In genomic region chr10:16770141-16770540, GRCh38 we compare ENCODE assay signal across 28 cellular contexts.
"Had no signal": no experiment of that assay in that cellular context is flagged by ENCODE, and none has a peak within 500 bp of the region (broad histone marks: within the 10 kb centered on the region; RNA-seq: fewer than 3 reads in every experiment).

No MANE protein-coding gene starts in this region.

- H3K27me3 Mint-ChIP-seq: activated CD4-positive, alpha-beta memory T cell treated with anti-CD3 and anti-CD28 coated beads for 36 hours; activated CD4-positive, alpha-beta T cell treated with anti-CD3 and anti-CD28 coated beads, Interleukin-2, amount 10 ng/mL, durations not matched to agents 7 days and 5 days; activated naive CD4-positive, alpha-beta T cell treated with anti-CD3 and anti-CD28 coated beads, Interleukin-2, amount 50 U/mL, for 24 hours; activated T-helper 17 cell treated with anti-CD3 and anti-CD28 coated beads, Interleukin-2, amount 50 U/mL, for 72 hours; brain had no signal

- H3K27ac ChIP-seq: adrenal gland, Peyer's patch, SJSA1 had no signal

- H3K9me3 ChIP-seq: adrenal gland, Peyer's patch, SJSA1, SK-N-SH had no signal

- H3K27ac Mint-ChIP-seq: activated CD4-positive, alpha-beta memory T cell treated with anti-CD3 and anti-CD28 coated beads for 36 hours; activated CD4-positive, alpha-beta T cell treated with anti-CD3 and anti-CD28 coated beads, Interleukin-2, amount 10 ng/mL, durations not matched to agents 7 days and 5 days; activated naive CD4-positive, alpha-beta T cell treated with anti-CD3 and anti-CD28 coated beads, Interleukin-2, amount 50 U/mL, for 24 hours; activated T-cell treated with anti-CD3 and anti-CD28 coated beads, Interleukin-2, amount 50 U/mL, for 72 hours; brain; T-helper 1 cell treated with Interleukin-12 subunit alpha and Interleukin-12 subunit beta and Interleukin-4 antibody, amounts not matched to agents 30 μg/mL and 1 μg/mL, for 36 hours; T-helper 2 cell treated with Interferon-gamma antibody and Interleukin-4, amounts not matched to agents 5 μg/mL and 100 μg/mL, for 36 hours had no signal

- H3K36me3 ChIP-seq: adrenal gland, Peyer's patch, SJSA1 had no signal

- H3K4me3 Mint-ChIP-seq: activated CD4-positive, alpha-beta memory T cell treated with anti-CD3 and anti-CD28 coated beads for 36 hours; activated CD4-positive, alpha-beta T cell treated with anti-CD3 and anti-CD28 coated beads, Interleukin-2, amount 10 ng/mL, durations not matched to agents 7 days and 5 days; activated naive CD4-positive, alpha-beta T cell treated with anti-CD3 and anti-CD28 coated beads, Interleukin-2, amount 50 U/mL, for 24 hours; activated T-cell treated with anti-CD3 and anti-CD28 coated beads, Interleukin-2, amount 50 U/mL, for 72 hours; activated T-helper 17 cell treated with anti-CD3 and anti-CD28 coated beads, Interleukin-2, amount 50 U/mL, for 72 hours; brain; T-helper 1 cell treated with Interleukin-12 subunit alpha and Interleukin-12 subunit beta and Interleukin-4 antibody, amounts not matched to agents 30 μg/mL and 1 μg/mL, for 36 hours; T-helper 2 cell treated with Interferon-gamma antibody and Interleukin-4, amounts not matched to agents 5 μg/mL and 100 μg/mL, for 36 hours had no signal

- H3K36me3 Mint-ChIP-seq: brain had no signal

- H3K4me3 ChIP-seq: adrenal gland, Peyer's patch, SJSA1 had no signal

- H3K4me1 ChIP-seq: adrenal gland, Peyer's patch, SJSA1 had no signal

- DNase-seq: activated CD4-positive, alpha-beta T cell treated with anti-CD3 and anti-CD28 coated beads, Interleukin-2, amount 10 ng/mL, durations not matched to agents 7 days and 5 days; activated CD8-positive, alpha-beta memory T cell treated with anti-CD3 and anti-CD28 coated beads, Interleukin-2, amount 50 U/mL, for 4 hours; activated effector memory CD4-positive, alpha-beta T cell treated with anti-CD3 and anti-CD28 coated beads, Interleukin-2, amount 50 U/mL, for 16 hours; activated naive CD4-positive, alpha-beta T cell; activated T-cell treated with anti-CD3 and anti-CD28 coated beads for 4 hours; adrenal gland; central memory CD4-positive, alpha-beta T cell; Karpas-422; NCI-H1105; NCI-H1417 treated with DMSO at 0.1 percent for 48 hours; NCI-H187 treated with DMSO at 0.1 percent for 48 hours; NCI-H2081; NCI-H226; NCI-H446 treated with DMSO at 0.1 percent for 48 hours; NCI-H524; PC-3; Peyer's patch; RPMI8226; SHP77 treated with DMSO at 0.1 percent for 48 hours; SK-N-SH had no signal

- ATAC-seq: PC-3 had no signal

- H3K27me3 ChIP-seq: adrenal gland, Peyer's patch, SJSA1 had no signal

- H3K9me3 Mint-ChIP-seq: activated CD4-positive, alpha-beta memory T cell treated with anti-CD3 and anti-CD28 coated beads for 36 hours; activated CD4-positive, alpha-beta T cell treated with anti-CD3 and anti-CD28 coated beads, Interleukin-2, amount 10 ng/mL, durations not matched to agents 7 days and 5 days; activated naive CD4-positive, alpha-beta T cell treated with anti-CD3 and anti-CD28 coated beads, Interleukin-2, amount 50 U/mL, for 24 hours; activated T-cell treated with anti-CD3 and anti-CD28 coated beads, Interleukin-2, amount 50 U/mL, for 72 hours; activated T-helper 17 cell treated with anti-CD3 and anti-CD28 coated beads, Interleukin-2, amount 50 U/mL, for 72 hours; brain; T-helper 1 cell treated with Interleukin-12 subunit alpha and Interleukin-12 subunit beta and Interleukin-4 antibody, amounts not matched to agents 30 μg/mL and 1 μg/mL, for 36 hours; T-helper 2 cell treated with Interferon-gamma antibody and Interleukin-4, amounts not matched to agents 5 μg/mL and 100 μg/mL, for 36 hours had no signal
